14 cellular contexts compared by ENCODE assay signal in genomic region chr15:50911001-50911400, GRCh38. TPM values are rescaled to one million over a fixed set of nuclear protein-coding genes. Genes with fewer than 3 reads are reported as not detected.
DNase-seq lines count a peak whose midpoint lies in the region; ATAC-seq and TF ChIP-seq lines count a peak whose summit lies in the region.
"Had no signal": no experiment of that assay in that cellular context is flagged by ENCODE, and none has a peak within 500 bp of the region (broad histone marks: within the 10 kb centered on the region; RNA-seq: fewer than 3 reads in every experiment).

No MANE protein-coding gene starts in this region.

- H3K4me3 ChIP-seq in hepatocyte (no peak overlapping the region), vagina (no peak overlapping the region), PC-3 (ENCODE audit: low read length) (no peak overlapping the region)
- H3K4me3 ChIP-seq: body of pancreas, left ventricle myocardium inferior, thoracic aorta had no signal

- H3K27ac ChIP-seq in hepatocyte (peak overlapping the region; percentile 14), vagina (peak overlapping the region; percentile 19), PC-3 (ENCODE audit: low read length) (no peak overlapping the region)
- H3K27ac ChIP-seq: body of pancreas, left ventricle myocardium inferior, thoracic aorta had no signal

- CTCF ChIA-PET in PC-3 (lab: Charles Lee), result no interaction called here

- no peak overlapping the region for H2AFZ ChIP-seq in hepatocyte
- H2AFZ ChIP-seq in PC-3 (ENCODE audit: low read length), result no peak overlapping the region

- peak overlapping the region; percentile 85 for H3K4me3 Mint-ChIP-seq in activated T-cell treated with anti-CD3 and anti-CD28 coated beads, Interleukin-2, amount 50 U/mL, for 24 hours

- TF ChIP-seq CTCF in hepatocyte (IDR thresholded peaks at IDR 0.05; ENCODE audit: poor library complexity), result no peak
- TF ChIP-seq CTCF in vagina (IDR thresholded peaks at IDR 0.05), result no peak
- no peak for TF ChIP-seq CTCF in PC-3 (conservative IDR thresholded peaks at IDR 0.05; ENCODE audit: low read depth, low read length)

- H3K4me2 ChIP-seq in hepatocyte (no peak overlapping the region), PC-3 (ENCODE audit: low read length) (no peak overlapping the region)

- no peak for DNase-seq in activated T-cell treated with anti-CD3 and anti-CD28 coated beads, Interleukin-2, amount 50 U/mL, for 24 hours
- no peak for DNase-seq in activated T-cell treated with anti-CD3 and anti-CD28 coated beads, Interleukin-2, amount 50 U/mL, for 48 hours
- peak; percentile 79 for DNase-seq in amniotic epithelial cell (ENCODE audit: low read depth)
- DNase-seq in hepatocyte (ENCODE audit: low spot score), result no peak
- no peak for DNase-seq in vagina (ENCODE audit: extremely low spot score in 2 of 2)
- DNase-seq in PC-3, result no peak
- no peak for DNase-seq in cerebellar nuclear complex (lab: John Stamatoyannopoulos, UW)
- DNase-seq in NCI-H1048 (lab: John Stamatoyannopoulos, UW), result no peak
- DNase-seq: 8988T; activated CD4-positive, alpha-beta T cell treated with anti-CD3 and anti-CD28 coated beads for 1 hour; activated T-cell treated with anti-CD3 and anti-CD28 coated beads, Interleukin-2, amount 50 U/mL, for 4 hours; body of pancreas; left ventricle myocardium inferior had no signal

- BruUV-seq in PC-3 (replicated peaks; lab: Mats Ljungman, UMichigan), result no TSS peak

- no peaks in the 10 kb centered on the region for H3K36me3 ChIP-seq in hepatocyte (replicated peaks; ENCODE audit: insufficient read depth, low read depth)
- H3K36me3 ChIP-seq in vagina, result peaks cover 0 to 30% of the 10 kb centered on the region in 2 donors
- H3K36me3 ChIP-seq in PC-3 (ENCODE audit: low read depth, low read length), result peaks cover 2% of the 10 kb centered on the region; the same call in 1 of the 2 replicates

- no peak overlapping the region for H3K9ac ChIP-seq in PC-3 (ENCODE audit: low read length)

- H3K27me3 ChIP-seq in hepatocyte (no peaks in the 10 kb centered on the region), vagina (no peaks in the 10 kb centered on the region), PC-3 (ENCODE audit: low read length) (no peaks in the 10 kb centered on the region)
- H3K27me3 ChIP-seq: body of pancreas had no signal

- H3K79me2 ChIP-seq in hepatocyte (peaks cover 22% of the 10 kb centered on the region), PC-3 (ENCODE audit: low read length) (peaks cover 23% of the 10 kb centered on the region)

- H3F3A ChIP-seq in PC-3 (ENCODE audit: low read length, unreplicated experiment), result no peaks in the 10 kb centered on the region

- no peaks in the 10 kb centered on the region for H3K9me3 ChIP-seq in hepatocyte (ENCODE audit: low read depth)
- H3K9me3 ChIP-seq in vagina, result no peaks in the 10 kb centered on the region
- H3K9me3 ChIP-seq in PC-3 (ENCODE audit: low read length), result no peaks in the 10 kb centered on the region
- H3K9me3 ChIP-seq: body of pancreas, left ventricle myocardium inferior, thoracic aorta had no signal

- H3K36me3 Mint-ChIP-seq in activated T-cell treated with anti-CD3 and anti-CD28 coated beads, Interleukin-2, amount 50 U/mL, for 24 hours (ENCODE audit: low read depth), result peaks cover 53% of the 10 kb centered on the region

- no peak for ATAC-seq in PC-3
- ATAC-seq: activated T-cell treated with anti-CD3 and anti-CD28 coated beads, Interleukin-2, amount 50 U/mL, for 4 hours; body of pancreas had no signal

- peaks cover 9% of the 10 kb centered on the region for H3K4me1 ChIP-seq in hepatocyte (ENCODE audit: insufficient read depth)
- H3K4me1 ChIP-seq in vagina, result peaks cover 33% of the 10 kb centered on the region
- peaks cover 7% of the 10 kb centered on the region; the same call in 1 of the 2 replicates for H3K4me1 ChIP-seq in PC-3 (ENCODE audit: insufficient read depth, low read length)

- TF ChIP-seq POLR2A in vagina (IDR thresholded peaks at IDR 0.05), result no peak

- peaks cover 29% of the 10 kb centered on the region for H3K4me1 Mint-ChIP-seq in activated T-cell treated with anti-CD3 and anti-CD28 coated beads, Interleukin-2, amount 50 U/mL, for 24 hours (ENCODE audit: low read depth)

- H3K9me2 ChIP-seq in hepatocyte (replicated peaks; ENCODE audit: insufficient read depth) (no peaks in the 10 kb centered on the region), PC-3 (replicated peaks; ENCODE audit: low read length) (no peaks in the 10 kb centered on the region)

- POLR2A ChIA-PET in PC-3 (lab: Charles Lee; ENCODE audit: unreplicated experiment), result no interaction called here

- H3K27ac Mint-ChIP-seq in activated T-cell treated with anti-CD3 and anti-CD28 coated beads, Interleukin-2, amount 50 U/mL, for 24 hours, result no peak overlapping the region

- H3K27me3 Mint-ChIP-seq in activated T-cell treated with anti-CD3 and anti-CD28 coated beads, Interleukin-2, amount 50 U/mL, for 24 hours, result no peaks in the 10 kb centered on the region

- H3K9me3 Mint-ChIP-seq in activated T-cell treated with anti-CD3 and anti-CD28 coated beads, Interleukin-2, amount 50 U/mL, for 24 hours, result no peaks in the 10 kb centered on the region
- H3K9me3 Mint-ChIP-seq: activated T-cell treated with anti-CD3 and anti-CD28 coated beads, Interleukin-2, amount 50 U/mL, for 4 hours had no signal

- H4K20me1 ChIP-seq in hepatocyte (ENCODE audit: insufficient read depth, poor library complexity, severe bottlenecking) (no peaks in the 10 kb centered on the region), PC-3 (ENCODE audit: low read length) (no peaks in the 10 kb centered on the region)

- intact Hi-C loops in vagina (cut with DNase I) (no loop called here), PC-3 (cut with micrococcal nuclease) (no loop called here)

- WGBS in hepatocyte (ENCODE audit: low lambda C conversion rate, missing lambda C conversion rate), result 95% methylated on average over 2 of the region's 2 CpGs

RNA-seq across cellular contexts. Expression of gene AP4E1, which starts 2.5 kb away (rescaled TPM):
- total RNA-seq in hepatocyte, result 10.6 and 12.4 TPM in 2 replicates
- polyA plus RNA-seq in hepatocyte, result 1.4 and 2.0 TPM in 2 replicates
- 7.4 TPM for total RNA-seq in vagina
- total RNA-seq in PC-3 (2014; rRNA removed), result 4.7 and 6.0 TPM in 2 replicates
